Comparison of ENCODE assay signal across 8 cellular contexts in the genomic region with DNA sequence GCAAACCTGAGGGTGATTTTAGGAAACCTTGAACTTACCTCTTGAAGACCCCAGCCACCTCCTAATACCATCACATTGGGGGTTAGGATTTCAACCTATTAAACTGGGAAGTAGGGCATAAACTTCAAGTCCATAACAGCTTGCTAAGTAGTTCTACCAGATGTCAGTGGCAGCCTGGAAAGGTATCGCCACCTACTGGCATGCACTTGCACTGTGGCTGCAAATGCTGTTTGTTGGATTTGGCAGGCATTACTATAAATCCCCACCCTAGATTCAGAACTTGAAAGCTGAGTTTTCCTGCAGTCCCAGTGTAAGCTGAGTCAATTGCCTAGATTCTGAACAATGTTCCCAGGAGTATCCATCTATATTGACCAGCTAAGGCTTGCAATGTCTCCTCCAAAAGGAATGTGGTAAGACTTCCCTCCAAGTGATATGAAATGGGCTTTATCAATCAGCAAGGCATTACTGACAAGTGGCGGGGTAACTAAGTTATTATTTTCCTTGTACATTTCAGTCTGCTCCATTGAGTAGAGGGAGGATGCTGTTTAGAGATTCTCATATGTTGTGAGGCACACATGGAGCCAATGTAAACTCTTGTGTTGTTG.
DNase-seq lines count a peak whose midpoint lies in the region; ATAC-seq and TF ChIP-seq lines count a peak whose summit lies in the region.

No MANE protein-coding gene starts in this region.

- peaks cover 2% of the 10 kb centered on the region for H3K9me3 Mint-ChIP-seq in activated CD4-positive, alpha-beta T cell treated with anti-CD3 and anti-CD28 coated beads for 36 hours (ENCODE audit: low read depth)

- no peak overlapping the region for H3K14ac ChIP-seq in mesenchymal stem cell (ENCODE audit: low read length in 2 of 2)

- no peak overlapping the region for H3K27ac Mint-ChIP-seq in activated CD4-positive, alpha-beta T cell treated with anti-CD3 and anti-CD28 coated beads for 36 hours

- no peaks in the 10 kb centered on the region for H3K79me1 ChIP-seq in mesenchymal stem cell (replicated peaks; ENCODE audit: low read length, poor library complexity, severe bottlenecking)

- intact Hi-C loops in activated CD4-positive, alpha-beta T cell treated with anti-CD3 and anti-CD28 coated beads for 36 hours (cut with DNase I, micrococcal nuclease) = loop anchor here (1.0 to 10.0 kb wide), 3 partner anchors 342 to 351 kb away; no protein-coding TSS in a partner anchor
- intact Hi-C loops in colonic mucosa (cut with DNase I) = loop anchor here (5.0 kb wide), 1 partner anchor 356 kb away; no protein-coding TSS in a partner anchor

- H3K18ac ChIP-seq in mesenchymal stem cell (ENCODE audit: low read depth in 1 of 2, low read length in 2 of 2) = no peak overlapping the region

- H2BK12ac ChIP-seq in mesenchymal stem cell (ENCODE audit: low read length in 2 of 2) = no peak overlapping the region

- no peak overlapping the region for H2AFZ ChIP-seq in mesenchymal stem cell (ENCODE audit: low read depth, low read length)

- H3K27ac ChIP-seq in AG04450 (ENCODE audit: low read depth, low read length) (no peak overlapping the region), colonic mucosa (no peak overlapping the region), mesenchymal stem cell (ENCODE audit: low read length, poor library complexity, severe bottlenecking) (no peak overlapping the region)

- H3K36me3 ChIP-seq in colonic mucosa = no peaks in the 10 kb centered on the region
- no peaks in the 10 kb centered on the region for H3K36me3 ChIP-seq in mesenchymal stem cell (ENCODE audit: control insufficient read depth in 1 of 2, insufficient read depth in 2 of 2, low read depth in 1 of 2, low read length in 2 of 2)

- no peaks in the 10 kb centered on the region for H3K36me3 Mint-ChIP-seq in activated CD4-positive, alpha-beta T cell treated with anti-CD3 and anti-CD28 coated beads for 36 hours (ENCODE audit: low read depth)

- H3K23ac ChIP-seq in mesenchymal stem cell (ENCODE audit: low read length in 2 of 2) = no peak overlapping the region

- H3K4ac ChIP-seq in mesenchymal stem cell (ENCODE audit: low read depth in 1 of 2, low read length in 2 of 2) = no peak overlapping the region

- H2BK15ac ChIP-seq in mesenchymal stem cell (ENCODE audit: low read depth, poor library complexity, severe bottlenecking) = no peak overlapping the region

- no peak overlapping the region for H4K91ac ChIP-seq in mesenchymal stem cell (ENCODE audit: low read length)

- TF ChIP-seq CTCF in AG04450 (IDR thresholded peaks at IDR 0.05; ENCODE audit: low read depth, low read length) (peak; percentile 91), colonic mucosa (IDR thresholded peaks at IDR 0.05) (peak; percentile 82)

- 57% methylated on average over 2 of the region's 2 CpGs for WGBS in mesenchymal stem cell

- no peaks in the 10 kb centered on the region for H3K4me1 Mint-ChIP-seq in activated CD4-positive, alpha-beta T cell treated with anti-CD3 and anti-CD28 coated beads for 36 hours

- CTCF ChIA-PET in AG04450 (lab: Charles Lee) = interaction anchor here (0.6 to 2.9 kb wide), 47 partner anchors 9 to 424 kb away, joined by 3 to 28 read pairs (median 4); no protein-coding TSS in a partner anchor
- CTCF ChIA-PET in activated CD4-positive, alpha-beta T cell treated with anti-CD3 and anti-CD28 coated beads for 36 hours (lab: Charles Lee) = interaction anchor here (0.5 to 2.4 kb wide), 32 partner anchors 9 to 581 kb away, joined by 3 to 16 read pairs (median 4); no protein-coding TSS in a partner anchor

- DNase-seq in AG04450 (ENCODE audit: low read depth, low spot score) = no peak
- DNase-seq in NCI-H1048 (lab: John Stamatoyannopoulos, UW) = peak; percentile 43
- peak; percentile 79 for DNase-seq in activated CD4-positive, alpha-beta T cell treated with anti-CD3 and anti-CD28 coated beads for 36 hours
- peak; percentile 61 for DNase-seq in colonic mucosa
- DNase-seq in mesenchymal stem cell = peak; percentile 65
- peak; percentile 43 to 49 for DNase-seq in stimulated activated CD8-positive, alpha-beta memory T cell treated with anti-CD3 and anti-CD28 coated beads, Interleukin-7, amount 100 ng/mL, for 4 hours (ENCODE audit: low read depth in 2 of 2)

- no peaks in the 10 kb centered on the region for H3K4me1 ChIP-seq in colonic mucosa
- H3K4me1 ChIP-seq in mesenchymal stem cell (ENCODE audit: control insufficient read depth, insufficient read depth, low read depth, low read length) = no peaks in the 10 kb centered on the region

- H3K9me3 ChIP-seq in AG04450 (ENCODE audit: control insufficient read depth, insufficient read depth, low read length) (no peaks in the 10 kb centered on the region), colonic mucosa (no peaks in the 10 kb centered on the region), mesenchymal stem cell (ENCODE audit: control insufficient read depth, low read length) (no peaks in the 10 kb centered on the region)

- H3K9ac ChIP-seq in colonic mucosa (ENCODE audit: low read depth in 2 of 2, low read length in 2 of 2) (no peak overlapping the region), mesenchymal stem cell (ENCODE audit: low read length) (no peak overlapping the region)

- ATAC-seq in GM18520 (IDR thresholded peaks at IDR 0.05; ENCODE audit: unreplicated experiment) (peak; percentile 43), HG02973 (IDR thresholded peaks at IDR 0.05; ENCODE audit: unreplicated experiment) (no peak)
- peak; percentile 70 for ATAC-seq in activated CD4-positive, alpha-beta T cell treated with anti-CD3 and anti-CD28 coated beads for 36 hours

- no peak overlapping the region for H2AK5ac ChIP-seq in mesenchymal stem cell (ENCODE audit: low read length, severe bottlenecking)

- no peak overlapping the region for H3K4me3 Mint-ChIP-seq in activated CD4-positive, alpha-beta T cell treated with anti-CD3 and anti-CD28 coated beads for 36 hours

- H2BK120ac ChIP-seq in mesenchymal stem cell (ENCODE audit: low read depth, low read length) = no peak overlapping the region

- H3K27me3 ChIP-seq in AG04450 (ENCODE audit: control insufficient read depth, insufficient read depth, low read length) = no peaks in the 10 kb centered on the region
- H3K27me3 ChIP-seq in colonic mucosa = no peaks in the 10 kb centered on the region
- no peaks in the 10 kb centered on the region for H3K27me3 ChIP-seq in mesenchymal stem cell (ENCODE audit: control insufficient read depth in 1 of 2, insufficient read depth in 1 of 2, low read length in 2 of 2)

- no peak overlapping the region for H3K4me3 ChIP-seq in AG04450 (ENCODE audit: low read depth, low read length)
- H3K4me3 ChIP-seq in colonic mucosa = no peak overlapping the region
- no peak overlapping the region for H3K4me3 ChIP-seq in mesenchymal stem cell (ENCODE audit: insufficient read depth in 1 of 2, low read depth in 1 of 2, low read length in 2 of 2)

- POLR2A ChIA-PET in AG04450 (lab: Yijun Ruan, JAX) = no interaction called here
- POLR2A ChIA-PET in activated CD4-positive, alpha-beta T cell treated with anti-CD3 and anti-CD28 coated beads for 36 hours (lab: Charles Lee) = interaction anchor here (0.6 kb wide), 1 partner anchor 197 kb away, joined by 3 read pairs; no protein-coding TSS in a partner anchor

- H2BK5ac ChIP-seq in mesenchymal stem cell (ENCODE audit: low read depth, low read length, poor library complexity, severe bottlenecking) = no peak overlapping the region

- no peak overlapping the region for H3K4me2 ChIP-seq in mesenchymal stem cell (ENCODE audit: low read length, poor library complexity, severe bottlenecking)

- H3K27me3 Mint-ChIP-seq in activated CD4-positive, alpha-beta T cell treated with anti-CD3 and anti-CD28 coated beads for 36 hours = no peaks in the 10 kb centered on the region

- no peak overlapping the region for H4K8ac ChIP-seq in mesenchymal stem cell (ENCODE audit: low read length)
